13 cellular contexts compared by ENCODE assay signal in genomic region chr14:82403972-82404371, GRCh38.
"Had no signal": no experiment of that assay in that cellular context is flagged by ENCODE, and none has a peak within 500 bp of the region (broad histone marks: within the 10 kb centered on the region; RNA-seq: fewer than 3 reads in every experiment).

No MANE protein-coding gene starts in this region.

- H3K27ac ChIP-seq: cardiac muscle cell, esophagus squamous epithelium, psoas muscle, right lobe of liver, upper lobe of left lung had no signal

- H3K9me3 ChIP-seq: esophagus squamous epithelium, psoas muscle, right lobe of liver, upper lobe of left lung had no signal

- H3K36me3 ChIP-seq: cardiac muscle cell, esophagus squamous epithelium, right lobe of liver, upper lobe of left lung had no signal

- H3K4me1 ChIP-seq: esophagus squamous epithelium, psoas muscle, right lobe of liver, upper lobe of left lung had no signal

- H3K4me3 ChIP-seq: cardiac muscle cell, esophagus squamous epithelium, psoas muscle, right lobe of liver, upper lobe of left lung had no signal

- H3K27me3 ChIP-seq: cardiac muscle cell, esophagus squamous epithelium, right lobe of liver, upper lobe of left lung had no signal

- ATAC-seq: left colon; natural killer cell treated with Interleukin-12 subunit alpha and Interleukin-12 subunit beta and Interleukin-15 and Interleukin-18, amount 100 ng/mL, for 72 hours; psoas muscle; right lobe of liver; stimulated activated effector memory CD8-positive, alpha-beta T cell treated with anti-CD3 and anti-CD28 coated beads, Interleukin-12 subunit alpha, Interleukin-12 subunit beta, amount 100 ng/mL, for 72 hours had no signal

- DNase-seq: activated CD4-positive, alpha-beta T cell treated with anti-CD3 and anti-CD28 coated beads, Interleukin-2, amount 10 ng/mL, durations not matched to agents 7 days and 5 days; activated CD4-positive, CD25-positive, alpha-beta regulatory T cell; activated CD8-positive, alpha-beta memory T cell treated with anti-CD3 and anti-CD28 coated beads for 24 hours; activated naive CD4-positive, alpha-beta T cell treated with anti-CD3 and anti-CD28 coated beads, Interleukin-2, amount 10 ng/mL, durations not matched to agents 7 days and 5 days; esophagus squamous epithelium; foreskin fibroblast; left colon; psoas muscle; right lobe of liver; upper lobe of left lung had no signal
